ENCODE assay signal across 12 cellular contexts in the genomic region with DNA sequence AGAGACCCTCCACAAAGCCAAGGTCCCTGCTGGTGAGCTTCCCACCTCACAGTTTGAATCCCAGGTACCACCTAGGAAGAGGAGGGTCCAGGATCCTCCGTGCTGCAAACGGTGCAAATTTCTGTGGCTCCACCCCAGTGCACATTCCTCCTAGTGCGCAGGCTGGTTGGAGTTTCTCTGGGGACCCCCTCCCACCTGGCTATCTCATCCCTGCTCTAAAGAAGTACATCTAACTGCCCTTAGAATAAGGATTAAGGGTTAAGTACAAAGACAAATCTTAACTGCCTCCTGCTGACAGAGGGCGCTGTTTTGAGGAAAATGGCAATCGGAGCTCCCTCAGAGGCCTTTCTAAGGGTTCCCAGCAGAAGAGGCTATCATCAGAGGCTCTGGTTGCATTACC.
DNase-seq lines count a peak whose midpoint lies in the region; ATAC-seq and TF ChIP-seq lines count a peak whose summit lies in the region.
"Had no signal": no experiment of that assay in that cellular context is flagged by ENCODE, and none has a peak within 500 bp of the region (broad histone marks: within the 10 kb centered on the region; RNA-seq: fewer than 3 reads in every experiment).

No MANE protein-coding gene starts in this region.

- no peaks in the 10 kb centered on the region for H3K36me3 Mint-ChIP-seq in CD14-positive monocyte
- no peaks in the 10 kb centered on the region for H3K36me3 Mint-ChIP-seq in stimulated activated memory B cell treated with anti-CD40 and anti-IgM and Interleukin-4, amounts not matched to agents 10 μg/mL and 1 μg/mL and 100 μg/mL, for 72 hours
- H3K36me3 Mint-ChIP-seq: activated naive CD8-positive, alpha-beta T cell treated with anti-CD3 and anti-CD28 coated beads, Interleukin-2, amount 10 ng/mL, durations not matched to agents 7 days and 5 days had no signal

- H3K4me1 Mint-ChIP-seq in stimulated activated naive CD8-positive, alpha-beta T cell treated with anti-CD3 and anti-CD28 coated beads, Interleukin-15, amount 100 ng/mL, for 72 hours = no peaks in the 10 kb centered on the region
- no peaks in the 10 kb centered on the region for H3K4me1 Mint-ChIP-seq in CD14-positive monocyte
- no peaks in the 10 kb centered on the region for H3K4me1 Mint-ChIP-seq in stimulated activated memory B cell treated with anti-CD40 and anti-IgM and Interleukin-4, amounts not matched to agents 10 μg/mL and 1 μg/mL and 100 μg/mL, for 72 hours
- H3K4me1 Mint-ChIP-seq: activated naive CD8-positive, alpha-beta T cell treated with anti-CD3 and anti-CD28 coated beads, Interleukin-2, amount 10 ng/mL, durations not matched to agents 7 days and 5 days had no signal

- TF ChIP-seq CTCF in CD14-positive monocyte (IDR thresholded peaks at IDR 0.05) = no peak

- H3K27ac Mint-ChIP-seq in stimulated activated naive CD8-positive, alpha-beta T cell treated with anti-CD3 and anti-CD28 coated beads, Interleukin-15, amount 100 ng/mL, for 72 hours = no peak overlapping the region
- H3K27ac Mint-ChIP-seq in CD14-positive monocyte = no peak overlapping the region
- H3K27ac Mint-ChIP-seq in stimulated activated memory B cell treated with anti-CD40 and anti-IgM and Interleukin-4, amounts not matched to agents 10 μg/mL and 1 μg/mL and 100 μg/mL, for 72 hours = no peak overlapping the region
- H3K27ac Mint-ChIP-seq: activated naive CD8-positive, alpha-beta T cell treated with anti-CD3 and anti-CD28 coated beads, Interleukin-2, amount 10 ng/mL, durations not matched to agents 7 days and 5 days had no signal

- no peaks in the 10 kb centered on the region for H3K9me3 Mint-ChIP-seq in stimulated activated naive CD8-positive, alpha-beta T cell treated with anti-CD3 and anti-CD28 coated beads, Interleukin-15, amount 100 ng/mL, for 72 hours
- H3K9me3 Mint-ChIP-seq in CD14-positive monocyte = peaks cover 0 to 13% (median 3%) of the 10 kb centered on the region in 7 donors
- H3K9me3 Mint-ChIP-seq in stimulated activated memory B cell treated with anti-CD40 and anti-IgM and Interleukin-4, amounts not matched to agents 10 μg/mL and 1 μg/mL and 100 μg/mL, for 72 hours = no peaks in the 10 kb centered on the region

- no peak overlapping the region for H3K4me3 Mint-ChIP-seq in stimulated activated naive CD8-positive, alpha-beta T cell treated with anti-CD3 and anti-CD28 coated beads, Interleukin-15, amount 100 ng/mL, for 72 hours
- no peak overlapping the region for H3K4me3 Mint-ChIP-seq in CD14-positive monocyte
- no peak overlapping the region for H3K4me3 Mint-ChIP-seq in stimulated activated memory B cell treated with anti-CD40 and anti-IgM and Interleukin-4, amounts not matched to agents 10 μg/mL and 1 μg/mL and 100 μg/mL, for 72 hours
- H3K4me3 Mint-ChIP-seq: activated naive CD8-positive, alpha-beta T cell treated with anti-CD3 and anti-CD28 coated beads, Interleukin-2, amount 10 ng/mL, durations not matched to agents 7 days and 5 days had no signal

- H3K4me3 ChIP-seq in Jurkat, Clone E6-1 (ENCODE audit: low read length) = no peak overlapping the region
- H3K4me3 ChIP-seq: gastroesophageal sphincter had no signal

- DNase-seq in stimulated activated naive CD8-positive, alpha-beta T cell treated with anti-CD3 and anti-CD28 coated beads, Interleukin-15, Interleukin-2, amounts not matched to agents 100 U/mL and 50 U/mL, for 24 hours = peak; percentile 11
- no peak for DNase-seq in stimulated activated naive CD8-positive, alpha-beta T cell treated with anti-CD3 and anti-CD28 coated beads, Interleukin-15, amount 100 ng/mL, for 72 hours
- DNase-seq in Jurkat, Clone E6-1 (ENCODE audit: low read depth, low spot score) = peak; percentile 30
- DNase-seq in ecto neural progenitor cell (ENCODE audit: low spot score) (peak; percentile 49), HPDE6-E6E7 (ENCODE audit: extremely low spot score) (no peak), CD14-positive monocyte (ENCODE audit: low spot score) (no peak)
- DNase-seq: activated naive CD8-positive, alpha-beta T cell treated with anti-CD3 and anti-CD28 coated beads, Interleukin-2, amount 10 ng/mL, durations not matched to agents 7 days and 5 days; NCI-H1048; occipital lobe had no signal

- ATAC-seq in stimulated activated naive CD8-positive, alpha-beta T cell treated with anti-CD3 and anti-CD28 coated beads, Interleukin-15, Interleukin-2, amounts not matched to agents 100 U/mL and 50 U/mL, for 24 hours = no peak
- ATAC-seq in stimulated activated naive CD8-positive, alpha-beta T cell treated with anti-CD3 and anti-CD28 coated beads, Interleukin-15, amount 100 ng/mL, for 72 hours = no peak
- no peak for ATAC-seq in HG03460 (IDR thresholded peaks at IDR 0.05; ENCODE audit: unreplicated experiment)
- ATAC-seq in stimulated activated memory B cell treated with anti-CD40 and anti-IgM and Interleukin-4, amounts not matched to agents 10 μg/mL and 1 μg/mL and 100 μg/mL, for 72 hours = no peak
- ATAC-seq: gastroesophageal sphincter had no signal

- intact Hi-C loops in CD14-positive monocyte (cut with micrococcal nuclease) = no loop called here

- H3K27me3 Mint-ChIP-seq in stimulated activated naive CD8-positive, alpha-beta T cell treated with anti-CD3 and anti-CD28 coated beads, Interleukin-15, amount 100 ng/mL, for 72 hours = no peaks in the 10 kb centered on the region
- no peaks in the 10 kb centered on the region for H3K27me3 Mint-ChIP-seq in CD14-positive monocyte (ENCODE audit: low read depth in 3 of 3)
- H3K27me3 Mint-ChIP-seq in stimulated activated memory B cell treated with anti-CD40 and anti-IgM and Interleukin-4, amounts not matched to agents 10 μg/mL and 1 μg/mL and 100 μg/mL, for 72 hours = no peaks in the 10 kb centered on the region
- H3K27me3 Mint-ChIP-seq: activated naive CD8-positive, alpha-beta T cell treated with anti-CD3 and anti-CD28 coated beads, Interleukin-2, amount 10 ng/mL, durations not matched to agents 7 days and 5 days had no signal

Comparison
In these comparisons a context has a peak if more than half of its experiments do, and no peak if none do; other contexts are left out.
1. DNase-seq: peak in stimulated activated naive CD8-positive, alpha-beta T cell treated with anti-CD3 and anti-CD28 coated beads, Interleukin-15, Interleukin-2, amounts not matched to agents 100 U/mL and 50 U/mL, for 24 hours (single experiment), Jurkat, Clone E6-1 (single experiment) and ecto neural progenitor cell (single experiment); none in stimulated activated naive CD8-positive, alpha-beta T cell treated with anti-CD3 and anti-CD28 coated beads, Interleukin-15, amount 100 ng/mL, for 72 hours (0 of 2), HPDE6-E6E7 (single experiment) and CD14-positive monocyte (single experiment).